1 cellular context compared by ENCODE assay signal in genomic region chr10:5032444-5032843, GRCh38. TPM values are rescaled to one million over a fixed set of nuclear protein-coding genes. Genes with fewer than 3 reads are reported as not detected.
"Had no signal": no experiment of that assay in that cellular context is flagged by ENCODE, and none has a peak within 500 bp of the region (broad histone marks: within the 10 kb centered on the region; RNA-seq: fewer than 3 reads in every experiment).

No MANE protein-coding gene starts in this region.

RNA-seq across cellular contexts. Expression of gene AKR1C2, which starts 28.8 kb away (rescaled TPM):
- total RNA-seq: H7 had no signal
